26 cellular contexts compared by ENCODE assay signal in the genomic region with DNA sequence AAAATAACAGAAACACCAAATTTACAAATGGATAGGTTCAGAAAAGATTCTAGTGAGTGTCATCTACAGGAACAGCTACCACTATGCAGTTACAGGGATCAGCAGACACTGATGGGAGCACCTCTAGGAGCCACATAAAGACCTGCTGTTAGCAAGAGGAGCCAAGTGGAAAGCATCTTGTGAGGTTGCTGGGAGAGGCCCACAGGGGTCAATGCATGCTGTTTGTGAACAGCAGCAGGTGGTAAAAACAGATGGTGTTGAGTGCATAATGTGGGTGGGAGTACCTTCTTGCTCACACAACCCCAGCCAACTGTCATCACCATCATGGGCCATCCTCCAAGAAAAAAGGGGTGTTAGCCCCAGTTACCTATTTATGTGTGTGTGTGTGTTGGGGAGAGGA.
DNase-seq lines count a peak whose midpoint lies in the region; ATAC-seq, FAIRE-seq and TF ChIP-seq lines count a peak whose summit lies in the region.
"Had no signal": no experiment of that assay in that cellular context is flagged by ENCODE, and none has a peak within 500 bp of the region (broad histone marks: within the 10 kb centered on the region; RNA-seq: fewer than 3 reads in every experiment).

No MANE protein-coding gene starts in this region.

- no peak overlapping the region for H2BK120ac ChIP-seq in H9 (ENCODE audit: low read depth, low read length, poor library complexity, severe bottlenecking)

- H3T11ph ChIP-seq in H9 (ENCODE audit: low read length) = no peak overlapping the region

- no peaks in the 10 kb centered on the region for H3K9me3 ChIP-seq in H9 (ENCODE audit: control insufficient read depth, low read depth, low read length)
- H3K9me3 ChIP-seq in OCI-LY7 (ENCODE audit: low read length) = peaks cover 28% of the 10 kb centered on the region; the same call in 1 of the 2 replicates
- no peaks in the 10 kb centered on the region for H3K9me3 ChIP-seq in pancreas
- H3K9me3 ChIP-seq: BLaER1, heart right ventricle, SK-N-SH had no signal

- H3K23ac ChIP-seq in H9 (ENCODE audit: insufficient read length, low read depth, low read length) = no peak overlapping the region

- no peak overlapping the region for H3K4ac ChIP-seq in H9 (ENCODE audit: low read depth, low read length)

- H3K9me3 Mint-ChIP-seq in H9 = peaks cover 0 to 8% of the 10 kb centered on the region in 2 experiments; a peak in 3 of 5 replicates
- H3K9me3 Mint-ChIP-seq: nephron had no signal

- H4K8ac ChIP-seq in H9 (replicated peaks; ENCODE audit: insufficient read length, low read depth, low read length) = no peak overlapping the region

- no peaks in the 10 kb centered on the region for H3K79me2 ChIP-seq in H9 (ENCODE audit: insufficient read depth, low read length)
- H3K79me2 ChIP-seq in OCI-LY7 (ENCODE audit: insufficient read depth, low read depth, low read length) = no peaks in the 10 kb centered on the region

- POLR2A ChIA-PET in OCI-LY7 (lab: Charles Lee) = interaction anchor here (1.3 to 2.0 kb wide), 2 partner anchors 135 to 157 kb away, joined by 4 to 6 read pairs; no protein-coding TSS in a partner anchor

- H3K27me3 Mint-ChIP-seq in H9 (ENCODE audit: low read depth) = no peaks in the 10 kb centered on the region
- H3K27me3 Mint-ChIP-seq: activated CD4-positive, alpha-beta T cell treated with anti-CD3 and anti-CD28 coated beads for 36 hours; activated naive CD8-positive, alpha-beta T cell; type B pancreatic cell had no signal

- no peak overlapping the region for H2BK20ac ChIP-seq in H9 (ENCODE audit: low read depth, low read length, poor library complexity, severe bottlenecking)

- no peak overlapping the region for H2AK5ac ChIP-seq in H9 (ENCODE audit: insufficient read length, low read length)

- H3K4me2 ChIP-seq in H9 (ENCODE audit: insufficient read depth, insufficient read length, low read length) (no peak overlapping the region), OCI-LY7 (ENCODE audit: low read length) (no peak overlapping the region)
- H3K4me2 ChIP-seq: BLaER1, SK-N-SH, smooth muscle cell had no signal

- no peak overlapping the region for H3K27ac ChIP-seq in H9 (ENCODE audit: insufficient read length, low read depth, low read length)
- H3K27ac ChIP-seq in OCI-LY7 (ENCODE audit: low read depth, low read length, poor library complexity, severe bottlenecking) = no peak overlapping the region
- H3K27ac ChIP-seq in caudate nucleus (ENCODE audit: low read depth, low read length) = no peak overlapping the region
- no peak overlapping the region for H3K27ac ChIP-seq in pancreas
- H3K27ac ChIP-seq: BLaER1, cardiac muscle cell, heart right ventricle had no signal

- H3K4me3 ChIP-seq in OCI-LY7 (ENCODE audit: low read depth, low read length, poor library complexity, severe bottlenecking) (no peak overlapping the region), pancreas (no peak overlapping the region)
- H3K4me3 ChIP-seq: BLaER1, cardiac muscle cell, heart right ventricle, lung, smooth muscle cell had no signal

- H3K9me2 ChIP-seq in OCI-LY7 (ENCODE audit: insufficient read depth, low read length) = no peaks in the 10 kb centered on the region
- H3K9me2 ChIP-seq: SK-N-SH had no signal

- no peak overlapping the region for H4K91ac ChIP-seq in H9 (ENCODE audit: insufficient read length, low read depth, low read length)

- no peak overlapping the region for H4K5ac ChIP-seq in H9 (ENCODE audit: insufficient read length, low read depth, low read length)

- H2BK5ac ChIP-seq in H9 (ENCODE audit: insufficient read length, low read length) = no peak overlapping the region

- DNase-seq in COLO668 (lab: John Stamatoyannopoulos, UW; ENCODE audit: unreplicated experiment) (peak; percentile 10), H9 (no peak), NCI-H345 (lab: John Stamatoyannopoulos, UW) (peak; percentile 80), OCI-LY7 (ENCODE audit: low spot score) (peak; percentile 40), NCI-H2196 treated with DMSO at 0.1 percent for 48 hours (lab: John Stamatoyannopoulos, UW; ENCODE audit: unreplicated experiment) (no peak), NOMO-1 treated with dmso at 0.1 percent for 144 hours (lab: John Stamatoyannopoulos, UW; ENCODE audit: unreplicated experiment) (no peak), caudate nucleus (lab: John Stamatoyannopoulos, UW) (no peak), pancreas (no peak)
- DNase-seq: activated CD4-positive, alpha-beta T cell treated with anti-CD3 and anti-CD28 coated beads for 36 hours; activated CD8-positive, alpha-beta T cell treated with anti-CD3 and anti-CD28 coated beads, Interleukin-2, amount 10 ng/mL, durations not matched to agents 7 days and 5 days; aorta; cortex of kidney; heart right ventricle; NCI-H187 treated with DMSO at 0.1 percent for 48 hours; NCI-H526; OCI-M1; SK-N-SH; stimulated activated CD4-positive, alpha-beta T cell treated with anti-CD3 and anti-CD28 coated beads, Interleukin-1b, Interleukin-23, amount 100 ng/mL, for 48 hours; T-helper 2 cell had no signal

- H3K4me3 Mint-ChIP-seq in H9 = 0 out of 5 replicates have a peak overlapping the region, but pooled peaks of 1 of the 2 experiments have one; percentile 2
- H3K4me3 Mint-ChIP-seq: activated CD4-positive, alpha-beta T cell treated with anti-CD3 and anti-CD28 coated beads for 36 hours; activated CD8-positive, alpha-beta T cell treated with anti-CD3 and anti-CD28 coated beads, Interleukin-2, amount 10 ng/mL, durations not matched to agents 7 days and 5 days; activated naive CD8-positive, alpha-beta T cell; nephron; type B pancreatic cell had no signal

- no peak overlapping the region for H3K18ac ChIP-seq in H9 (ENCODE audit: insufficient read length, low read depth, low read length)

- H2BK12ac ChIP-seq in H9 (ENCODE audit: insufficient read length, low read depth, low read length) = no peak overlapping the region

- H2AFZ ChIP-seq in H9 (ENCODE audit: low read length) (no peak overlapping the region), OCI-LY7 (ENCODE audit: low read length) (peak overlapping the region; percentile 87)

- CTCF ChIA-PET in OCI-LY7 (lab: Charles Lee; ENCODE audit: unreplicated experiment) = no interaction called here

- no peak for TF ChIP-seq CTCF in H9 (conservative IDR thresholded peaks at IDR 0.05)
- no peak for TF ChIP-seq CTCF in OCI-LY7 (conservative IDR thresholded peaks at IDR 0.05; ENCODE audit: low read length)
- TF ChIP-seq CTCF in pancreas (IDR thresholded peaks at IDR 0.05) = no peak

- peak overlapping the region in 2 of 3 experiments; percentile 77 to 92; a peak in 5 of 7 replicates for H3K27ac Mint-ChIP-seq in H9
- H3K27ac Mint-ChIP-seq: activated CD4-positive, alpha-beta T cell treated with anti-CD3 and anti-CD28 coated beads for 36 hours; activated CD8-positive, alpha-beta T cell treated with anti-CD3 and anti-CD28 coated beads, Interleukin-2, amount 10 ng/mL, durations not matched to agents 7 days and 5 days; activated naive CD8-positive, alpha-beta T cell; nephron; type B pancreatic cell had no signal

- H4K20me1 ChIP-seq in H9 (ENCODE audit: control insufficient read depth, insufficient read depth, insufficient read length) (no peaks in the 10 kb centered on the region), OCI-LY7 (ENCODE audit: insufficient read depth, low read length) (no peaks in the 10 kb centered on the region)
- H4K20me1 ChIP-seq: BLaER1 had no signal

- H3K4me1 Mint-ChIP-seq in H9 = peaks cover 44 to 52% of the 10 kb centered on the region in 2 experiments
- H3K4me1 Mint-ChIP-seq: activated CD4-positive, alpha-beta T cell treated with anti-CD3 and anti-CD28 coated beads for 36 hours; nephron had no signal

- intact Hi-C loops in OCI-LY7 (cut with micrococcal nuclease; ENCODE audit: unreplicated experiment) = no loop called here
- intact Hi-C loops in pancreas (cut with DNase I) = no loop called here

- no peaks in the 10 kb centered on the region; the same call in 1 of the 2 replicates for H3K36me3 ChIP-seq in OCI-LY7 (ENCODE audit: insufficient read depth, low read length)
- no peaks in the 10 kb centered on the region for H3K36me3 ChIP-seq in pancreas
- H3K36me3 ChIP-seq: BLaER1, cardiac muscle cell, heart right ventricle had no signal

- no peak overlapping the region for H3K9ac ChIP-seq in H9 (ENCODE audit: extremely low read depth, insufficient read length, low read length)
- H3K9ac ChIP-seq: BLaER1, SK-N-SH had no signal

- H3K4me1 ChIP-seq in H9 (ENCODE audit: insufficient read depth, low read length) (peaks cover 11% of the 10 kb centered on the region; the same call in 1 of the 2 replicates), OCI-LY7 (ENCODE audit: insufficient read depth, low read length, poor library complexity, severe bottlenecking) (peaks cover 12% of the 10 kb centered on the region), pancreas (no peaks in the 10 kb centered on the region)
- H3K4me1 ChIP-seq: BLaER1, heart right ventricle had no signal

- H3K56ac ChIP-seq in H9 (ENCODE audit: insufficient read length, low read depth, low read length) = no peak overlapping the region

- ATAC-seq in pancreas = no peak
- ATAC-seq: activated CD4-positive, alpha-beta T cell treated with anti-CD3 and anti-CD28 coated beads for 36 hours; activated CD8-positive, alpha-beta T cell treated with anti-CD3 and anti-CD28 coated beads, Interleukin-2, amount 10 ng/mL, durations not matched to agents 7 days and 5 days; heart right ventricle had no signal

- no peak overlapping the region for H3K14ac ChIP-seq in H9 (ENCODE audit: insufficient read depth, low read length)

- peaks cover 4 to 12% (median 4%) of the 10 kb centered on the region in 3 experiments; a peak in 5 of 7 replicates for H3K36me3 Mint-ChIP-seq in H9 (ENCODE audit: insufficient read depth in 1 of 3, low read depth in 3 of 3)
- H3K36me3 Mint-ChIP-seq: activated naive CD8-positive, alpha-beta T cell; type B pancreatic cell had no signal

- H2BK15ac ChIP-seq in H9 (ENCODE audit: low read depth, low read length) = no peak overlapping the region

- no peak for FAIRE-seq in pancreas (lab: Jason Lieb, UNC)

- H3K27me3 ChIP-seq in H9 (ENCODE audit: insufficient read depth, low read length) = no peaks in the 10 kb centered on the region
- H3K27me3 ChIP-seq in pancreas = no peaks in the 10 kb centered on the region
- H3K27me3 ChIP-seq: BLaER1, cardiac muscle cell, heart right ventricle had no signal

- BruUV-seq in OCI-LY7 (replicated peaks; lab: Mats Ljungman, UMichigan) = no TSS peak

- H3K23me2 ChIP-seq in H9 (ENCODE audit: insufficient read length, low read depth, low read length, poor library complexity, severe bottlenecking) = no peaks in the 10 kb centered on the region

- H3K79me1 ChIP-seq in H9 (ENCODE audit: insufficient read depth, low read depth, low read length, poor library complexity, severe bottlenecking) = no peaks in the 10 kb centered on the region

Comparison
In these comparisons a context has a peak if more than half of its experiments do, and no peak if none do; other contexts are left out.
1. DNase-seq: peak in COLO668 (single experiment), NCI-H345 (single experiment) and OCI-LY7 (single experiment); none in H9 (single experiment), NCI-H2196 treated with DMSO at 0.1 percent for 48 hours (single experiment), NOMO-1 treated with dmso at 0.1 percent for 144 hours (single experiment), caudate nucleus (0 of 61) and pancreas (0 of 6).